ENCODE assay signal across 21 cellular contexts in the genomic region with DNA sequence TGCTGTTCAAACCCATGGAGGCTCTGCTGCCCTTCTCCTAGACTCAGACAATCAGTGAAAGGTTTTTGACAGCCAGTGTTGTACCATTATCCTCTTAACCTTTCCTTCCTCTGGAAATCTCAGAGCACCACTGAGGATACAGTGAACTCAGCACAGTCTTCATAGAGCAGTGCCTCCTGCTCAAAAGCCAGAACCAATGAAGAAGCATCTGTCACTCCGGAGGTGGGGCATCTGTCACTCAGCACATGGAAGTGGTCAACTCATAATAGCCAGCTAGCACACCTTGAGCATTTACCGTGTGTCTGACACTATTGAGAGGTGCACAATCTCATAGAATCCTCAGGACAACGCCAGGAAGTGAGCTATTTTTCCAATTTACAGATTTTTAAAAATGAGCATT.
DNase-seq lines count a peak whose midpoint lies in the region; ATAC-seq lines count a peak whose summit lies in the region.
"Had no signal": no experiment of that assay in that cellular context is flagged by ENCODE, and none has a peak within 500 bp of the region (broad histone marks: within the 10 kb centered on the region; RNA-seq: fewer than 3 reads in every experiment).

No MANE protein-coding gene starts in this region.

- DNase-seq in NCI-H2227 (lab: John Stamatoyannopoulos, UW; ENCODE audit: unreplicated experiment) (peak; percentile 22), NCI-H2227 treated with DMSO at 0.1 percent for 48 hours (lab: John Stamatoyannopoulos, UW) (no peak), G401 (ENCODE audit: low spot score) (peak; percentile 84), left cardiac atrium (no peak), right cardiac atrium (no peak), SW 1271 (lab: John Stamatoyannopoulos, UW) (no peak)
- DNase-seq: Caco-2; CD4-positive, CD25-positive, alpha-beta regulatory T cell; CD8-positive, alpha-beta T cell; DMS153; DND-41; GDM1; GM23248; H7; HCEC 1CT had no signal

- 67% methylated on average over 3 of the region's 3 CpGs for WGBS in right cardiac atrium

- H3K4me1 ChIP-seq in right cardiac atrium (ENCODE audit: control insufficient read depth, insufficient read depth, low read length) = peaks cover 3% of the 10 kb centered on the region
- H3K4me1 ChIP-seq: Caco-2 had no signal

- no peaks in the 10 kb centered on the region for H3K9me3 ChIP-seq in right cardiac atrium (ENCODE audit: control insufficient read depth, low read length)
- H3K9me3 ChIP-seq: Caco-2 had no signal

- H3K27ac ChIP-seq in right cardiac atrium (ENCODE audit: low read length) = peak overlapping the region; percentile 90
- H3K27ac ChIP-seq: 22Rv1, BLaER1, C4-2B, GM23248 had no signal

- intact Hi-C loops in left cardiac atrium (cut with DNase I) = no loop called here
- intact Hi-C loops in right cardiac atrium (cut with DNase I) = no loop called here

- no peaks in the 10 kb centered on the region for H3K27me3 ChIP-seq in right cardiac atrium (ENCODE audit: control insufficient read depth, insufficient read depth)
- H3K27me3 ChIP-seq: BLaER1 had no signal

- in situ Hi-C loops in G401 (cut with HindIII; ENCODE audit: low sequenced_read_pairs) = no loop called here

- ATAC-seq in left cardiac atrium (peak; percentile 51 to 62), right cardiac atrium (peak in 1 of 2 donors; percentile 55), GM19455 (IDR thresholded peaks at IDR 0.05; ENCODE audit: unreplicated experiment) (no peak), GM21381 (IDR thresholded peaks at IDR 0.05; ENCODE audit: unreplicated experiment) (no peak)
- ATAC-seq: CD8-positive, alpha-beta T cell; GM12878 had no signal

- no peak overlapping the region for H3K4me3 ChIP-seq in right cardiac atrium (ENCODE audit: low read length)
- H3K4me3 ChIP-seq: BLaER1, GM12878, GM23248 had no signal

Comparison
In these comparisons a context has a peak if more than half of its experiments do, and no peak if none do; other contexts are left out.
1. DNase-seq: peak in NCI-H2227 (single experiment) and G401 (single experiment); none in NCI-H2227 treated with DMSO at 0.1 percent for 48 hours (single experiment), left cardiac atrium (single experiment), right cardiac atrium (0 of 3) and SW 1271 (0 of 2).
2. ATAC-seq: peak in left cardiac atrium (2 of 2); none in GM19455 (single experiment) and GM21381 (single experiment).